In genomic region chr2:85601771-85602475, GRCh38 we compare ENCODE assay signal across 2 cellular contexts.
TF ChIP-seq lines count a peak whose summit lies in the region.

No MANE protein-coding gene starts in this region.

TF ChIP-seq in A549, 52 proteins besides CTCF, POLR2A, EP300 and RAD21:
- no peak for TF ChIP-seq KDM1A (IDR thresholded peaks at IDR 0.05; ENCODE audit: low read depth)
- no peak for TF ChIP-seq CEBPB (IDR thresholded peaks at IDR 0.05)
- TF ChIP-seq FOSB (CRISPR knock-in tag; IDR thresholded peaks at IDR 0.05), result no peak
- TF ChIP-seq ZFP36 (IDR thresholded peaks at IDR 0.05; ENCODE audit: borderline replicate concordance, partially characterized antibody), result no peak
- TF ChIP-seq CBX2 (IDR thresholded peaks at IDR 0.05; ENCODE audit: borderline replicate concordance, low read depth), result no peak
- no peak for TF ChIP-seq PBX3 (IDR thresholded peaks at IDR 0.05)
- no peak for TF ChIP-seq HOXB13 (CRISPR knock-in tag; IDR thresholded peaks at IDR 0.05; ENCODE audit: low read depth)
- TF ChIP-seq RNF2 (IDR thresholded peaks at IDR 0.05; ENCODE audit: borderline replicate concordance, low read depth), result no peak
- TF ChIP-seq, protein P1, sequence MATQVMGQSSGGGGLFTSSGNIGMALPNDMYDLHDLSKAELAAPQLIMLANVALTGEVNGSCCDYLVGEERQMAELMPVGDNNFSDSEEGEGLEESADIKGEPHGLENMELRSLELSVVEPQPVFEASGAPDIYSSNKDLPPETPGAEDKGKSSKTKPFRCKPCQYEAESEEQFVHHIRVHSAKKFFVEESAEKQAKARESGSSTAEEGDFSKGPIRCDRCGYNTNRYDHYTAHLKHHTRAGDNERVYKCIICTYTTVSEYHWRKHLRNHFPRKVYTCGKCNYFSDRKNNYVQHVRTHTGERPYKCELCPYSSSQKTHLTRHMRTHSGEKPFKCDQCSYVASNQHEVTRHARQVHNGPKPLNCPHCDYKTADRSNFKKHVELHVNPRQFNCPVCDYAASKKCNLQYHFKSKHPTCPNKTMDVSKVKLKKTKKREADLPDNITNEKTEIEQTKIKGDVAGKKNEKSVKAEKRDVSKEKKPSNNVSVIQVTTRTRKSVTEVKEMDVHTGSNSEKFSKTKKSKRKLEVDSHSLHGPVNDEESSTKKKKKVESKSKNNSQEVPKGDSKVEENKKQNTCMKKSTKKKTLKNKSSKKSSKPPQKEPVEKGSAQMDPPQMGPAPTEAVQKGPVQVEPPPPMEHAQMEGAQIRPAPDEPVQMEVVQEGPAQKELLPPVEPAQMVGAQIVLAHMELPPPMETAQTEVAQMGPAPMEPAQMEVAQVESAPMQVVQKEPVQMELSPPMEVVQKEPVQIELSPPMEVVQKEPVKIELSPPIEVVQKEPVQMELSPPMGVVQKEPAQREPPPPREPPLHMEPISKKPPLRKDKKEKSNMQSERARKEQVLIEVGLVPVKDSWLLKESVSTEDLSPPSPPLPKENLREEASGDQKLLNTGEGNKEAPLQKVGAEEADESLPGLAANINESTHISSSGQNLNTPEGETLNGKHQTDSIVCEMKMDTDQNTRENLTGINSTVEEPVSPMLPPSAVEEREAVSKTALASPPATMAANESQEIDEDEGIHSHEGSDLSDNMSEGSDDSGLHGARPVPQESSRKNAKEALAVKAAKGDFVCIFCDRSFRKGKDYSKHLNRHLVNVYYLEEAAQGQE (IDR thresholded peaks at IDR 0.05), result no peak
- no peak for TF ChIP-seq PHF8 (IDR thresholded peaks at IDR 0.05; ENCODE audit: borderline replicate concordance, low read depth)

TF ChIP-seq in endothelial cell of umbilical vein, 7 proteins besides CTCF, POLR2A, EP300 and RAD21:
- TF ChIP-seq FOS (IDR thresholded peaks at IDR 0.05; ENCODE audit: borderline replicate concordance, insufficient read depth, low read length), result no peak
- TF ChIP-seq MYC (IDR thresholded peaks at IDR 0.05; ENCODE audit: low read depth, low read length), result no peak
- TF ChIP-seq MAX (IDR thresholded peaks at IDR 0.05; ENCODE audit: insufficient read depth, insufficient read length), result no peak
